In genomic region chr9:23677446-23677845, GRCh38 we compare ENCODE assay signal across 19 cellular contexts.
DNase-seq lines count a peak whose midpoint lies in the region; ATAC-seq, FAIRE-seq and TF ChIP-seq lines count a peak whose summit lies in the region.
"Had no signal": no experiment of that assay in that cellular context is flagged by ENCODE, and none has a peak within 500 bp of the region (broad histone marks: within the 10 kb centered on the region; RNA-seq: fewer than 3 reads in every experiment).

No MANE protein-coding gene starts in this region.

- peaks cover 63% of the 10 kb centered on the region for H3K79me2 ChIP-seq in GM23338 (replicated peaks; ENCODE audit: insufficient read depth)

- H3F3A ChIP-seq in GM23338 (replicated peaks; ENCODE audit: low read depth) = no peaks in the 10 kb centered on the region

- DNase-seq in G401 (ENCODE audit: low spot score) (peak; percentile 16), GM23338 (ENCODE audit: low spot score) (no peak), bronchial epithelial cell (ENCODE audit: low read depth) (peak; percentile 40), T-helper 1 cell (no peak), C1 segment of cervical spinal cord (lab: John Stamatoyannopoulos, UW) (no peak)
- no peak for DNase-seq in CD4-positive, alpha-beta T cell
- DNase-seq: Calu3; CD4-positive, alpha-beta memory T cell; COR-L47; DMS79; EL; GF-D8; H7; HCEC 1CT had no signal

- H3K4me3 ChIP-seq in GM23338 (no peak overlapping the region), bronchial epithelial cell (ENCODE audit: low read depth, low read length) (no peak overlapping the region)
- H3K4me3 ChIP-seq: BLaER1 had no signal

- TF ChIP-seq CTCF in GM23338 (conservative IDR thresholded peaks at IDR 0.05; ENCODE audit: low read depth in 2 of 2) (no peak), bronchial epithelial cell (IDR thresholded peaks at IDR 0.05; ENCODE audit: insufficient read depth, low read length, severe bottlenecking) (no peak)
- no peak for TF ChIP-seq CTCF in CD4-positive, alpha-beta T cell (IDR thresholded peaks at IDR 0.05)

- no peaks in the 10 kb centered on the region for H3K9me2 ChIP-seq in GM23338 (ENCODE audit: insufficient read depth)

- H3K4me1 ChIP-seq in GM23338 (ENCODE audit: insufficient read depth) = peaks cover 24% of the 10 kb centered on the region
- H3K4me1 ChIP-seq: BLaER1 had no signal

- H2AFZ ChIP-seq in GM23338 = no peak overlapping the region

- H4K20me1 ChIP-seq in GM23338 (replicated peaks; ENCODE audit: insufficient read depth) = peaks cover 4% of the 10 kb centered on the region
- H4K20me1 ChIP-seq: BLaER1 had no signal

- CTCF ChIA-PET in CD4-positive, alpha-beta T cell (lab: Charles Lee) = interaction anchor here (1.0 kb wide), 1 partner anchor 30 kb away, joined by 3 read pairs; no protein-coding TSS in a partner anchor

- peaks cover 30% of the 10 kb centered on the region for H3K4me1 Mint-ChIP-seq in GM23338
- H3K4me1 Mint-ChIP-seq in CD4-positive, alpha-beta T cell (ENCODE audit: low read depth) = no peaks in the 10 kb centered on the region
- H3K4me1 Mint-ChIP-seq: CD14-positive monocyte; CD4-positive, alpha-beta memory T cell had no signal

- H3K27me3 ChIP-seq in GM23338 (ENCODE audit: insufficient read depth) = no peaks in the 10 kb centered on the region
- no peaks in the 10 kb centered on the region for H3K27me3 ChIP-seq in bronchial epithelial cell (ENCODE audit: control insufficient read depth, insufficient read depth, low read length)
- no peaks in the 10 kb centered on the region for H3K27me3 ChIP-seq in CD4-positive, alpha-beta T cell (ENCODE audit: control insufficient read depth, insufficient read depth, low read length)
- H3K27me3 ChIP-seq: BLaER1 had no signal

- no peaks in the 10 kb centered on the region for H3K9me3 ChIP-seq in CD4-positive, alpha-beta T cell (ENCODE audit: control insufficient read depth, low read length)
- H3K9me3 ChIP-seq: BLaER1 had no signal

- peaks cover 67% of the 10 kb centered on the region for H3K36me3 Mint-ChIP-seq in GM23338 (ENCODE audit: low read depth)
- no peaks in the 10 kb centered on the region for H3K36me3 Mint-ChIP-seq in CD4-positive, alpha-beta T cell (ENCODE audit: low read depth)
- H3K36me3 Mint-ChIP-seq: CD14-positive monocyte; CD4-positive, alpha-beta memory T cell had no signal

- no peaks in the 10 kb centered on the region; the same call in 2 of the 3 replicates for H3K9me3 Mint-ChIP-seq in GM23338
- H3K9me3 Mint-ChIP-seq in CD4-positive, alpha-beta T cell = peaks cover 5% of the 10 kb centered on the region

- H3K4me3 Mint-ChIP-seq in GM23338 = no peak overlapping the region
- no peak overlapping the region for H3K4me3 Mint-ChIP-seq in CD4-positive, alpha-beta T cell
- H3K4me3 Mint-ChIP-seq: CD14-positive monocyte; CD4-positive, alpha-beta memory T cell had no signal

- in situ Hi-C loops in G401 (cut with HindIII; ENCODE audit: low sequenced_read_pairs) = no loop called here

- H3K36me3 ChIP-seq in GM23338 (ENCODE audit: insufficient read depth) = peaks cover 16% of the 10 kb centered on the region; the same call in 1 of the 2 replicates
- H3K36me3 ChIP-seq in bronchial epithelial cell (ENCODE audit: control insufficient read depth, insufficient read depth, low read length) = no peaks in the 10 kb centered on the region
- H3K36me3 ChIP-seq: BLaER1 had no signal

- intact Hi-C loops in CD4-positive, alpha-beta T cell (cut with DNase I, micrococcal nuclease) = loop anchor here in 1 of 2 experiments (10.0 kb wide), 1 partner anchor 63 kb away; no protein-coding TSS in a partner anchor

- ATAC-seq in GM23338 = no peak
- ATAC-seq in CD4-positive, alpha-beta T cell (ENCODE audit: poor library complexity) = no peak

- H3K27me3 Mint-ChIP-seq in GM23338 (ENCODE audit: insufficient read depth, low read depth, poor library complexity) = peaks cover 5% of the 10 kb centered on the region
- no peaks in the 10 kb centered on the region for H3K27me3 Mint-ChIP-seq in CD4-positive, alpha-beta T cell
- H3K27me3 Mint-ChIP-seq: CD4-positive, alpha-beta memory T cell had no signal

- no peak overlapping the region for H3K27ac ChIP-seq in GM23338 (ENCODE audit: low read depth)
- H3K27ac ChIP-seq in CD4-positive, alpha-beta T cell (ENCODE audit: low read depth, low read length) = no peak overlapping the region
- H3K27ac ChIP-seq: BLaER1 had no signal

- FAIRE-seq in bronchial epithelial cell (lab: Jason Lieb, UNC) = no peak
- FAIRE-seq: GM12891, GM18507, H1 had no signal

- 0 out of 2 replicates have a peak overlapping the region, but pooled peaks have one; percentile 2 for H3K4me2 ChIP-seq in GM23338
- H3K4me2 ChIP-seq: BLaER1 had no signal

- POLR2A ChIA-PET in CD4-positive, alpha-beta T cell (lab: Charles Lee) = no interaction called here

- peak overlapping the region; percentile 54 for H3K27ac Mint-ChIP-seq in GM23338
- H3K27ac Mint-ChIP-seq in CD4-positive, alpha-beta T cell = no peak overlapping the region
- H3K27ac Mint-ChIP-seq: CD14-positive monocyte; CD4-positive, alpha-beta memory T cell had no signal

TF ChIP-seq in GM23338, 12 proteins besides CTCF, POLR2A, EP300 and RAD21 (continues in another document):
- no peak for TF ChIP-seq CREB1 (CRISPR knock-in tag; IDR thresholded peaks at IDR 0.05; ENCODE audit: low read depth)
- no peak for TF ChIP-seq ETS1 (IDR thresholded peaks at IDR 0.05)
- no peak for TF ChIP-seq JUNB (IDR thresholded peaks at IDR 0.05; ENCODE audit: unreplicated experiment)
- no peak for TF ChIP-seq ZNF462 (CRISPR knock-in tag; IDR thresholded peaks at IDR 0.05)

Comparison
In these comparisons a context has a peak if more than half of its experiments do, and no peak if none do; other contexts are left out.
1. DNase-seq: peak in G401 (single experiment) and bronchial epithelial cell (single experiment); none in GM23338 (single experiment), T-helper 1 cell (0 of 5), CD4-positive, alpha-beta T cell (0 of 10) and C1 segment of cervical spinal cord (0 of 14).